Comparison of ENCODE assay signal across 1 cellular context in genomic region chr4:55159851-55160250, GRCh38.
TF ChIP-seq lines count a peak whose summit lies in the region.

No MANE protein-coding gene starts in this region.

TF ChIP-seq in SK-N-SH treated with all-trans-retinoic acid at 6 μM for 48 hours, 23 proteins besides CTCF, POLR2A, EP300 and RAD21 (continued from another document):
- TF ChIP-seq, protein P1, sequence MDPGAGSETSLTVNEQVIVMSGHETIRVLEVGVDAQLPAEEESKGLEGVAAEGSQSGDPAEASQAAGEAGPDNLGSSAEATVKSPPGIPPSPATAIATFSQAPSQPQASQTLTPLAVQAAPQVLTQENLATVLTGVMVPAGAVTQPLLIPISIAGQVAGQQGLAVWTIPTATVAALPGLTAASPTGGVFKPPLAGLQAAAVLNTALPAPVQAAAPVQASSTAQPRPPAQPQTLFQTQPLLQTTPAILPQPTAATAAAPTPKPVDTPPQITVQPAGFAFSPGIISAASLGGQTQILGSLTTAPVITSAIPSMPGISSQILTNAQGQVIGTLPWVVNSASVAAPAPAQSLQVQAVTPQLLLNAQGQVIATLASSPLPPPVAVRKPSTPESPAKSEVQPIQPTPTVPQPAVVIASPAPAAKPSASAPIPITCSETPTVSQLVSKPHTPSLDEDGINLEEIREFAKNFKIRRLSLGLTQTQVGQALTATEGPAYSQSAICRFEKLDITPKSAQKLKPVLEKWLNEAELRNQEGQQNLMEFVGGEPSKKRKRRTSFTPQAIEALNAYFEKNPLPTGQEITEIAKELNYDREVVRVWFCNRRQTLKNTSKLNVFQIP (CRISPR knock-in tag; IDR thresholded peaks at IDR 0.05; ENCODE audit: borderline replicate concordance, low read depth): no peak
- TF ChIP-seq ISL1 (CRISPR knock-in tag; IDR thresholded peaks at IDR 0.05): no peak
- no peak for TF ChIP-seq ZNF70 (CRISPR knock-in tag; IDR thresholded peaks at IDR 0.05)
